34 cellular contexts compared by ENCODE assay signal in genomic region chr12:41026151-41026550, GRCh38.
"Had no signal": no experiment of that assay in that cellular context is flagged by ENCODE, and none has a peak within 500 bp of the region (broad histone marks: within the 10 kb centered on the region; RNA-seq: fewer than 3 reads in every experiment).

No MANE protein-coding gene starts in this region.

- FAIRE-seq: astrocyte, colon, TTC549 had no signal

- H3K36me3 ChIP-seq: adrenal gland, brain microvascular endothelial cell, breast epithelium had no signal

- H3K27me3 ChIP-seq: adrenal gland, body of pancreas, brain microvascular endothelial cell, breast epithelium had no signal

- DNase-seq: activated B cell treated with CpG ODN at 0.5 μM for 24 hours; activated CD4-positive, alpha-beta memory T cell treated with anti-CD3 and anti-CD28 coated beads for 36 hours; activated CD4-positive, alpha-beta T cell treated with anti-CD3 and anti-CD28 coated beads for 4 hours; activated CD4-positive, alpha-beta T cell treated with anti-CD3 and anti-CD28 coated beads, Interleukin-2, amount 10 ng/mL, durations not matched to agents 24 days and 14 days; activated CD4-positive, alpha-beta T cell treated with anti-CD3 and anti-CD28 coated beads, Interleukin-2, amount 50 U/mL, for 1 hour; activated CD4-positive, alpha-beta T cell treated with anti-CD3 and anti-CD28 coated beads, Interleukin-2, amount 50 U/mL, for 4 hours; activated CD4-positive, CD25-positive, alpha-beta regulatory T cell treated with anti-CD3 and anti-CD28 coated beads, Interleukin-2, amount 50 U/mL, for 72 hours; activated CD8-positive, alpha-beta memory T cell treated with anti-CD3 and anti-CD28 coated beads, Interleukin-2, amount 50 U/mL, for 4 hours; activated CD8-positive, alpha-beta T cell treated with anti-CD3 and anti-CD28 coated beads for 36 hours; activated effector memory CD4-positive, alpha-beta T cell treated with anti-CD3 and anti-CD28 coated beads, Interleukin-2, amount 50 U/mL, for 16 hours; activated gamma-delta T cell treated with Interleukin-2 at 50 U/mL for 16 hours; activated naive CD4-positive, alpha-beta T cell; activated naive CD4-positive, alpha-beta T cell treated with anti-CD3 and anti-CD28 coated beads for 36 hours; activated naive CD4-positive, alpha-beta T cell treated with anti-CD3 and anti-CD28 coated beads, Interleukin-2, amount 50 U/mL, for 16 hours; activated naive CD8-positive, alpha-beta T cell treated with anti-CD3 and anti-CD28 coated beads for 36 hours; activated T-cell treated with anti-CD3 and anti-CD28 coated beads for 4 hours; activated T-cell treated with anti-CD3 and anti-CD28 coated beads, Interleukin-2, amount 50 U/mL, for 1 hour; activated T-cell treated with anti-CD3 and anti-CD28 coated beads, Interleukin-2, amount 50 U/mL, for 4 hours; activated T-cell treated with anti-CD3 and anti-CD28 coated beads, Interleukin-2, amount 50 U/mL, for 72 hours; adrenal gland; amniotic stem cell; aorta; body of pancreas; brain microvascular endothelial cell; central memory CD4-positive, alpha-beta T cell; T-helper 2 cell; T-helper 9 cell had no signal

- H3K9me3 ChIP-seq: adrenal gland, body of pancreas, breast epithelium had no signal

- H3K4me3 ChIP-seq: adrenal gland, body of pancreas, breast epithelium had no signal

- ATAC-seq: activated CD8-positive, alpha-beta T cell treated with anti-CD3 and anti-CD28 coated beads for 36 hours; activated naive CD4-positive, alpha-beta T cell treated with anti-CD3 and anti-CD28 coated beads, Interleukin-2, amount 50 U/mL, for 72 hours; activated T-cell treated with anti-CD3 and anti-CD28 coated beads, Interleukin-2, amount 50 U/mL, for 4 hours; activated T-cell treated with anti-CD3 and anti-CD28 coated beads, Interleukin-2, amount 50 U/mL, for 72 hours; activated T-helper 17 cell treated with anti-CD3 and anti-CD28 coated beads, Interleukin-2, amount 50 U/mL, for 72 hours; body of pancreas had no signal

- H3K27ac ChIP-seq: adrenal gland, body of pancreas, brain microvascular endothelial cell, breast epithelium, VCaP had no signal

- H3K4me1 ChIP-seq: adrenal gland, body of pancreas, breast epithelium had no signal
